ENCODE assay signal across 1 cellular context in genomic region chr5:160045004-160045403, GRCh38.
TF ChIP-seq lines count a peak whose summit lies in the region.

No MANE protein-coding gene starts in this region.

TF ChIP-seq in HepG2, 621 proteins besides CTCF, POLR2A, EP300 and RAD21 (continued from another document):
- TF ChIP-seq HOXA5 (CRISPR knock-in tag; IDR thresholded peaks at IDR 0.05) (no peak), NFKBIZ (CRISPR knock-in tag; IDR thresholded peaks at IDR 0.05) (no peak)
TF ChIP-seq in HepG2: peak in this region for 1.
